15 cellular contexts compared by ENCODE assay signal in genomic region chr13:30134578-30134977, GRCh38.
"Had no signal": no experiment of that assay in that cellular context is flagged by ENCODE, and none has a peak within 500 bp of the region (broad histone marks: within the 10 kb centered on the region; RNA-seq: fewer than 3 reads in every experiment).

No MANE protein-coding gene starts in this region.

- H3K4me3 ChIP-seq: cardiac muscle cell, gastroesophageal sphincter, pancreas, upper lobe of left lung had no signal

- H3K4me3 Mint-ChIP-seq: activated CD4-positive, alpha-beta memory T cell treated with anti-CD3 and anti-CD28 coated beads for 36 hours; activated naive CD8-positive, alpha-beta T cell treated with anti-CD3 and anti-CD28 coated beads for 36 hours; activated T-cell treated with anti-CD3 and anti-CD28 coated beads, Interleukin-2, amount 50 U/mL, for 4 hours; mesothelial cell of epicardium; stimulated activated naive B cell treated with anti-CD40 and anti-IgM and Interleukin-4, amounts not matched to agents 10 μg/mL and 1 μg/mL and 100 μg/mL, for 72 hours had no signal

- H3K27ac ChIP-seq: cardiac muscle cell, gastroesophageal sphincter, pancreas, upper lobe of left lung had no signal

- H3K4me1 ChIP-seq: pancreas had no signal

- H3K9me3 Mint-ChIP-seq: activated CD4-positive, alpha-beta memory T cell treated with anti-CD3 and anti-CD28 coated beads for 36 hours; activated naive CD8-positive, alpha-beta T cell treated with anti-CD3 and anti-CD28 coated beads for 36 hours; activated T-cell treated with anti-CD3 and anti-CD28 coated beads, Interleukin-2, amount 50 U/mL, for 4 hours; mesothelial cell of epicardium; stimulated activated naive B cell treated with anti-CD40 and anti-IgM and Interleukin-4, amounts not matched to agents 10 μg/mL and 1 μg/mL and 100 μg/mL, for 72 hours had no signal

- H3K27me3 Mint-ChIP-seq: activated CD4-positive, alpha-beta memory T cell treated with anti-CD3 and anti-CD28 coated beads for 36 hours; activated naive CD8-positive, alpha-beta T cell treated with anti-CD3 and anti-CD28 coated beads for 36 hours had no signal

- H3K36me3 ChIP-seq: cardiac muscle cell, gastroesophageal sphincter, pancreas, upper lobe of left lung had no signal

- H3K27ac Mint-ChIP-seq: activated naive CD8-positive, alpha-beta T cell treated with anti-CD3 and anti-CD28 coated beads for 36 hours; stimulated activated naive B cell treated with anti-CD40 and anti-IgM and Interleukin-4, amounts not matched to agents 10 μg/mL and 1 μg/mL and 100 μg/mL, for 72 hours had no signal

- ATAC-seq: activated T-cell treated with anti-CD3 and anti-CD28 coated beads, Interleukin-2, amount 50 U/mL, for 4 hours; gastroesophageal sphincter; pancreas; stimulated activated naive B cell treated with anti-CD40 and anti-IgM and Interleukin-4, amounts not matched to agents 10 μg/mL and 1 μg/mL and 100 μg/mL, for 72 hours had no signal

- H3K36me3 Mint-ChIP-seq: activated CD4-positive, alpha-beta memory T cell treated with anti-CD3 and anti-CD28 coated beads for 36 hours; activated naive CD8-positive, alpha-beta T cell treated with anti-CD3 and anti-CD28 coated beads for 36 hours; mesothelial cell of epicardium; stimulated activated naive B cell treated with anti-CD40 and anti-IgM and Interleukin-4, amounts not matched to agents 10 μg/mL and 1 μg/mL and 100 μg/mL, for 72 hours had no signal

- H3K9me3 ChIP-seq: gastroesophageal sphincter, pancreas, upper lobe of left lung had no signal

- H3K27me3 ChIP-seq: cardiac muscle cell, gastroesophageal sphincter, pancreas, upper lobe of left lung had no signal

- DNase-seq: activated CD4-positive, alpha-beta memory T cell treated with anti-CD3 and anti-CD28 coated beads for 36 hours; activated CD4-positive, CD25-positive, alpha-beta regulatory T cell treated with anti-CD3 and anti-CD28 coated beads, Interleukin-2, amount 50 U/mL, for 72 hours; activated gamma-delta T cell; activated naive CD8-positive, alpha-beta T cell treated with anti-CD3 and anti-CD28 coated beads for 36 hours; activated T-cell treated with anti-CD3 and anti-CD28 coated beads, Interleukin-2, amount 50 U/mL, for 4 hours; aorta; pancreas; retina; stimulated activated naive B cell treated with anti-CD40 and anti-IgM and Interleukin-4, amounts not matched to agents 10 μg/mL and 1 μg/mL and 100 μg/mL, for 72 hours; SW 1271; T-helper 9 cell had no signal
